ENCODE assay signal across 22 cellular contexts in the genomic region with DNA sequence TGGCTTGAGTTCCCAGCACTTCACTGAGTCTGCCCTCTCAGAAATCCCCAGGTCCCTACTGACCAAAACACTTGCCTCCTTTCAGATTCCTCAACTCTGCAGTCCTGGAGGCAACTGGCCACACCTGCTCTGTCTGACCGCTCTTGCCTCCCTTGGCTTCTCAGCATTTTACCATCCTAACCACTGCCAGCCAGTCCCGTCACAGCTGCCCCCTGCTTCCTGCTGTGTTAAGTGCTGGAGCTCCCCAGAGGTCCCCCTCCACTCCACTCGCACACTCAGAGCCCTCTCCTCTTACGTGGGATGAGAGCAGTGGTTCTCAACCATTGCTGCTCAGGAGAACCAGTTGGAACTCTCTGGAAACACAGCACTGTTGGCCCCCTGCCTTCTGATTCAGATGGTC. TPM values are rescaled to one million over a fixed set of nuclear protein-coding genes. Genes with fewer than 3 reads are reported as not detected.
DNase-seq lines count a peak whose midpoint lies in the region; ATAC-seq, FAIRE-seq and TF ChIP-seq lines count a peak whose summit lies in the region.
"Had no signal": no experiment of that assay in that cellular context is flagged by ENCODE, and none has a peak within 500 bp of the region (broad histone marks: within the 10 kb centered on the region; RNA-seq: fewer than 3 reads in every experiment).

No MANE protein-coding gene starts in this region.

- H3K4me3 ChIP-seq in HepG2 (replicated peaks in 1 of 3; ENCODE audit: insufficient read depth in 1 of 3, low read depth in 2 of 3, low read length in 3 of 3) (no peak overlapping the region), right lobe of liver (no peak overlapping the region)

- peaks cover 1% of the 10 kb centered on the region for H3K9me3 Mint-ChIP-seq in glutamatergic neuron (ENCODE audit: unreplicated experiment)
- no peaks in the 10 kb centered on the region for H3K9me3 Mint-ChIP-seq in stimulated activated naive B cell treated with anti-CD40 and anti-IgM and Interleukin-4, amounts not matched to agents 10 μg/mL and 1 μg/mL and 100 μg/mL, for 72 hours

- H3K36me3 Mint-ChIP-seq in glutamatergic neuron (ENCODE audit: unreplicated experiment), result no peaks in the 10 kb centered on the region
- H3K36me3 Mint-ChIP-seq in stimulated activated naive B cell treated with anti-CD40 and anti-IgM and Interleukin-4, amounts not matched to agents 10 μg/mL and 1 μg/mL and 100 μg/mL, for 72 hours, result peaks cover 24 to 29% of the 10 kb centered on the region in 2 donors

- in situ Hi-C loops in HepG2 (cut with HindIII; ENCODE audit: extremely low pct_ligation_motif_present, low pct_unique_long_range_greater_than_20kb), result no loop called here

- no peak overlapping the region for H3K4me3 Mint-ChIP-seq in glutamatergic neuron (ENCODE audit: unreplicated experiment)
- no peak overlapping the region for H3K4me3 Mint-ChIP-seq in stimulated activated naive B cell treated with anti-CD40 and anti-IgM and Interleukin-4, amounts not matched to agents 10 μg/mL and 1 μg/mL and 100 μg/mL, for 72 hours

- H3K9ac ChIP-seq in HepG2 (ENCODE audit: insufficient read depth, low read depth, low read length), result no peak overlapping the region

- no peak overlapping the region for H3K4me2 ChIP-seq in HepG2 (ENCODE audit: low read depth, low read length)

- H3K36me3 ChIP-seq in HepG2 (replicated peaks in 1 of 2; ENCODE audit: control insufficient read depth in 1 of 2, insufficient read depth in 2 of 2, low read length in 2 of 2), result peaks cover 3 to 18% of the 10 kb centered on the region in 2 experiments
- H3K36me3 ChIP-seq in right lobe of liver, result no peaks in the 10 kb centered on the region

- TF ChIP-seq EP300 in HepG2 (IDR thresholded peaks at IDR 0.05; ENCODE audit: low read depth in 2 of 2, low read length in 2 of 2), result no peak
- TF ChIP-seq EP300 in HepG2 (CRISPR knock-in tag; IDR thresholded peaks at IDR 0.05; ENCODE audit: borderline replicate concordance), result no peak

- no peaks in the 10 kb centered on the region for H3K4me1 Mint-ChIP-seq in glutamatergic neuron (ENCODE audit: low read depth, unreplicated experiment)
- H3K4me1 Mint-ChIP-seq in stimulated activated naive B cell treated with anti-CD40 and anti-IgM and Interleukin-4, amounts not matched to agents 10 μg/mL and 1 μg/mL and 100 μg/mL, for 72 hours, result peaks cover 3 to 8% of the 10 kb centered on the region in 2 donors

- no peak for ATAC-seq in HepG2
- ATAC-seq in right lobe of liver, result no peak
- no peak for ATAC-seq in stimulated activated naive B cell treated with anti-CD40 and anti-IgM and Interleukin-4, amounts not matched to agents 10 μg/mL and 1 μg/mL and 100 μg/mL, for 72 hours (replicated peaks)
- no peak for ATAC-seq in GM19351 (IDR thresholded peaks at IDR 0.05; ENCODE audit: unreplicated experiment)
- no peak for ATAC-seq in HG03175 (IDR thresholded peaks at IDR 0.05; ENCODE audit: unreplicated experiment)
- ATAC-seq: HCT116, PC-3 had no signal

- H3K27ac ChIP-seq in HepG2 (ENCODE audit: extremely low read length, insufficient read depth, low read length) (peak overlapping the region; percentile 3), right lobe of liver (no peak overlapping the region)
- H3K27ac ChIP-seq: 22Rv1, C4-2B had no signal

- TF ChIP-seq POLR2A in HepG2 (IDR thresholded peaks at IDR 0.05; ENCODE audit: insufficient read depth in 1 of 2, low read depth in 2 of 2, low read length in 2 of 2) (no peak), right lobe of liver (IDR thresholded peaks at IDR 0.05) (no peak)

- no peaks in the 10 kb centered on the region for H3K27me3 Mint-ChIP-seq in glutamatergic neuron (ENCODE audit: unreplicated experiment)
- no peaks in the 10 kb centered on the region for H3K27me3 Mint-ChIP-seq in stimulated activated naive B cell treated with anti-CD40 and anti-IgM and Interleukin-4, amounts not matched to agents 10 μg/mL and 1 μg/mL and 100 μg/mL, for 72 hours

- BruUV-seq in HepG2 (replicated peaks; lab: Mats Ljungman, UMichigan), result no TSS peak

- H3K27ac Mint-ChIP-seq in glutamatergic neuron (ENCODE audit: unreplicated experiment), result no peak overlapping the region
- H3K27ac Mint-ChIP-seq in stimulated activated naive B cell treated with anti-CD40 and anti-IgM and Interleukin-4, amounts not matched to agents 10 μg/mL and 1 μg/mL and 100 μg/mL, for 72 hours, result peak overlapping the region; percentile 27

- H3K27me3 ChIP-seq in HepG2 (ENCODE audit: control insufficient read depth in 1 of 2, insufficient read depth in 2 of 2, low read length in 2 of 2), result no peaks in the 10 kb centered on the region
- no peaks in the 10 kb centered on the region for H3K27me3 ChIP-seq in right lobe of liver

- intact Hi-C loops in HepG2 (cut with micrococcal nuclease; ENCODE audit: unreplicated experiment), result loop anchor here (5.0 to 10.0 kb wide), 2 partner anchors 368 to 955 kb away; a partner anchor contains a TSS
- intact Hi-C loops in right lobe of liver (cut with DNase I), result loop anchor here in 1 of 2 donors (10.0 kb wide), 1 partner anchor 735 kb away; no protein-coding TSS in a partner anchor

- FAIRE-seq in HepG2 (lab: Jason Lieb, UNC), result no peak

- H3K79me2 ChIP-seq in HepG2 (ENCODE audit: insufficient read depth, low read length), result no peaks in the 10 kb centered on the region

- POLR2A ChIA-PET in HepG2 (lab: Yijun Ruan, JAX), result interaction anchor here (1.2 kb wide), 1 partner anchor 21 kb away, joined by 3 read pairs; a partner anchor contains a TSS

- H2AFZ ChIP-seq in HepG2 (ENCODE audit: low read length), result no peak overlapping the region

- CTCF ChIA-PET in HepG2 (lab: Yijun Ruan, JAX; ENCODE audit: low intra/inter-chr PET ratio, low total read pairs), result no interaction called here

- H3K9me3 ChIP-seq in HepG2 (ENCODE audit: low read length), result no peaks in the 10 kb centered on the region
- H3K9me3 ChIP-seq in right lobe of liver, result no peaks in the 10 kb centered on the region

- DNase-seq in NCI-H2107 treated with DMSO at 0.1 percent for 48 hours (lab: John Stamatoyannopoulos, UW; ENCODE audit: unreplicated experiment), result peak; percentile 24
- no peak for DNase-seq in NCI-H2107 (lab: John Stamatoyannopoulos, UW)
- DNase-seq in HepG2 (ENCODE audit: low spot score), result no peak
- DNase-seq in right lobe of liver, result no peak
- DNase-seq in glutamatergic neuron, result peak; percentile 28
- DNase-seq in stimulated activated naive B cell treated with anti-CD40 and anti-IgM and Interleukin-4, amounts not matched to agents 10 μg/mL and 1 μg/mL and 100 μg/mL, for 72 hours, result no peak
- DNase-seq: AML-193, COR-L47, DMS 273 treated with DMSO at 0.1 percent for 48 hours, DND-41, KG1, NCI-H1436, NCI-H1930, NCI-H510A treated with DMSO at 0.1 percent for 48 hours, NCI-H774, PC-3, RPMI8226 had no signal

- no peaks in the 10 kb centered on the region for H4K20me1 ChIP-seq in HepG2 (ENCODE audit: insufficient read depth, low read length)

- 97% methylated on average over 4 of the region's 4 CpGs for WGBS in HepG2 (ENCODE audit: low lambda C conversion rate)
- WGBS in right lobe of liver (ENCODE audit: insufficient coverage, low coverage, low lambda C conversion rate, missing lambda C conversion rate), result 96% methylated on average over 4 of the region's 4 CpGs

- TF ChIP-seq RAD21 in HepG2 (CRISPR knock-in tag; IDR thresholded peaks at IDR 0.05), result no peak

- TF ChIP-seq CTCF in HepG2 (CRISPR knock-in tag; IDR thresholded peaks at IDR 0.05), result no peak
- TF ChIP-seq CTCF in right lobe of liver (IDR thresholded peaks at IDR 0.05), result no peak
- no peak for TF ChIP-seq CTCF in glutamatergic neuron (IDR thresholded peaks at IDR 0.05; ENCODE audit: partially characterized antibody, unreplicated experiment)

- peaks cover 35% of the 10 kb centered on the region for H3K4me1 ChIP-seq in HepG2 (ENCODE audit: insufficient read depth, low read length)
- peaks cover 0 to 28% (median 12%) of the 10 kb centered on the region in 4 donors for H3K4me1 ChIP-seq in right lobe of liver

RNA-seq across cellular contexts. Expression of a gene that starts 20.5 kb away (rescaled TPM):
- total RNA-seq in HepG2 (2016; rRNA removed; fragmentation: Illumina TruSeq; extraction: Trizol), result 15.0 and 18.3 TPM in 2 replicates
- total RNA-seq in HepG2 (2016; cell fraction: cytosol; rRNA removed; fragmentation: Illumina TruSeq; extraction: Trizol; ENCODE audit: low read depth), result 2.8 TPM in 2 replicates
- total RNA-seq in HepG2 (2016; cell fraction: insoluble cytoplasmic fraction; rRNA removed; fragmentation: Illumina TruSeq; extraction: Trizol), result 13.6 and 18.6 TPM in 2 replicates
- 6.8 and 7.5 TPM in 2 replicates for total RNA-seq in HepG2 (2016; cell fraction: membrane; rRNA removed; fragmentation: Illumina TruSeq; extraction: Trizol)
- total RNA-seq in HepG2 (2016; cell fraction: nucleus; rRNA removed; fragmentation: Illumina TruSeq; extraction: Trizol), result 40.6 and 48.3 TPM in 2 replicates
- 8.6 and 10.5 TPM in 2 replicates for polyA plus RNA-seq in HepG2 (2011; rRNA removed)
- polyA plus RNA-seq in HepG2 (2011; cell fraction: cytosol; rRNA removed), result 2.9 and 3.7 TPM in 2 replicates
- 17.9 and 26.3 TPM in 2 replicates for polyA plus RNA-seq in HepG2 (2011; cell fraction: nucleus; rRNA removed)
- 10.9 and 11.5 TPM in 2 replicates for polyA plus RNA-seq in HepG2 (2012)
- 1.3 and 1.5 TPM in 2 replicates for polyA plus RNA-seq in HepG2 (2016; cell fraction: cytosol; fragmentation: Illumina TruSeq; extraction: Trizol; ENCODE audit: low read depth)
- polyA plus RNA-seq in HepG2 (2016; cell fraction: insoluble cytoplasmic fraction; fragmentation: Illumina TruSeq; extraction: Trizol; ENCODE audit: low read depth), result 10.9 and 12.5 TPM in 2 replicates
- 3.6 and 4.2 TPM in 2 replicates for polyA plus RNA-seq in HepG2 (2016; cell fraction: membrane; fragmentation: Illumina TruSeq; extraction: Trizol; ENCODE audit: low read depth)
- polyA plus RNA-seq in HepG2 (2016; cell fraction: nucleus; fragmentation: Illumina TruSeq; extraction: Trizol; ENCODE audit: insufficient read depth, low read depth), result 102 and 108 TPM in 2 replicates
- polyA minus RNA-seq in HepG2 (2011; rRNA and poly(A)+ RNA removed; ENCODE audit: low replicate concordance), result 2.9 and 4.0 TPM in 2 replicates
- polyA minus RNA-seq in HepG2 (2011; cell fraction: cytosol; rRNA and poly(A)+ RNA removed), result 2.2 and 3.1 TPM in 2 replicates
- polyA minus RNA-seq in HepG2 (2011; cell fraction: nucleus; rRNA and poly(A)+ RNA removed), result 37.0 and 37.2 TPM in 2 replicates
- 1 to 10 TPM; 3.6 to 5.2 (median 4.2) TPM for total RNA-seq in right lobe of liver
- 5.6 TPM for total RNA-seq in glutamatergic neuron (ENCODE audit: unreplicated experiment)

RNA-seq across cellular contexts. Expression of a gene that starts 20.6 kb away (rescaled TPM):
- 40.8 and 50.5 TPM in 2 replicates for total RNA-seq in HepG2 (2016; rRNA removed; fragmentation: Illumina TruSeq; extraction: Trizol)
- total RNA-seq in HepG2 (2016; cell fraction: cytosol; rRNA removed; fragmentation: Illumina TruSeq; extraction: Trizol; ENCODE audit: low read depth), result 5.8 and 6.4 TPM in 2 replicates
- total RNA-seq in HepG2 (2016; cell fraction: insoluble cytoplasmic fraction; rRNA removed; fragmentation: Illumina TruSeq; extraction: Trizol), result 42.6 and 48.9 TPM in 2 replicates
- total RNA-seq in HepG2 (2016; cell fraction: membrane; rRNA removed; fragmentation: Illumina TruSeq; extraction: Trizol), result 7.4 and 8.1 TPM in 2 replicates
- total RNA-seq in HepG2 (2016; cell fraction: nucleus; rRNA removed; fragmentation: Illumina TruSeq; extraction: Trizol), result 38.5 and 40.8 TPM in 2 replicates
- polyA plus RNA-seq in HepG2 (2011; rRNA removed), result 23.8 and 30.9 TPM in 2 replicates
- 11.9 and 12.0 TPM in 2 replicates for polyA plus RNA-seq in HepG2 (2011; cell fraction: cytosol; rRNA removed)
- 11.0 and 11.6 TPM in 2 replicates for polyA plus RNA-seq in HepG2 (2011; cell fraction: nucleus; rRNA removed)
- 15.2 and 23.5 TPM in 2 replicates for polyA plus RNA-seq in HepG2 (2012)
- polyA plus RNA-seq in HepG2 (2016; cell fraction: cytosol; fragmentation: Illumina TruSeq; extraction: Trizol; ENCODE audit: low read depth), result 2.8 and 3.7 TPM in 2 replicates
- 50.8 and 51.6 TPM in 2 replicates for polyA plus RNA-seq in HepG2 (2016; cell fraction: insoluble cytoplasmic fraction; fragmentation: Illumina TruSeq; extraction: Trizol; ENCODE audit: low read depth)
- polyA plus RNA-seq in HepG2 (2016; cell fraction: membrane; fragmentation: Illumina TruSeq; extraction: Trizol; ENCODE audit: low read depth), result 6.0 TPM in 2 replicates
- polyA plus RNA-seq in HepG2 (2016; cell fraction: nucleus; fragmentation: Illumina TruSeq; extraction: Trizol; ENCODE audit: insufficient read depth, low read depth), result 46.8 and 53.0 TPM in 2 replicates
- 20.4 and 21.0 TPM in 2 replicates for polyA minus RNA-seq in HepG2 (2011; rRNA and poly(A)+ RNA removed; ENCODE audit: low replicate concordance)
- 17.1 and 20.5 TPM in 2 replicates for polyA minus RNA-seq in HepG2 (2011; cell fraction: cytosol; rRNA and poly(A)+ RNA removed)
- polyA minus RNA-seq in HepG2 (2011; cell fraction: nucleus; rRNA and poly(A)+ RNA removed), result 55.8 and 64.9 TPM in 2 replicates
- total RNA-seq in right lobe of liver, result 10 to 100 TPM; 16.0 to 23.6 (median 18.7) TPM
- 12.0 TPM for total RNA-seq in glutamatergic neuron (ENCODE audit: unreplicated experiment)

Comparison
In these comparisons a context has a peak if more than half of its experiments do, and no peak if none do; other contexts are left out.
1. DNase-seq: peak in NCI-H2107 treated with DMSO at 0.1 percent for 48 hours (single experiment) and glutamatergic neuron (single experiment); none in NCI-H2107 (single experiment), HepG2 (single experiment), right lobe of liver (0 of 3) and stimulated activated naive B cell treated with anti-CD40 and anti-IgM and Interleukin-4, amounts not matched to agents 10 μg/mL and 1 μg/mL and 100 μg/mL, for 72 hours (single experiment).